Comparison of ENCODE assay signal across 10 cellular contexts in the genomic region with DNA sequence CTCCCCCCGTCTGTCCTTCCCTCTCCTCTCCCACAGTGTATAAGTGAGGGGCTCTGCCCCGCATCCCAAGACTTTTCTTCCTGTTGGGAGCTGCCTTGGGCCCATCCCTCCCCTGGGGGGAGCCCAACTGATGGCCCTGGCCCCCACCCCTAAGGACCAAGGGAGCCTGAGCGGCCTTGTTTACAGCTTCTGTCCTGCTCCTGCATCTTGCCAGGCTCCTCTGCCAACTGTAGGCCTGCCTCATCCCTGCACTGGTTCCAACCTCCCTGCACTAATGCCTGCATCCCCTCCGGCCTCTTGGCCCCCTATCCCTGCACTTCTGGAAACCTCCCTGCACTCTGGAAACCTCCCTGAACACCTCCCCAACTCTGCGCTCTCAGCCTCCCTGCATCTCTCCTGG. TPM values are rescaled to one million over a fixed set of nuclear protein-coding genes. Genes with fewer than 3 reads are reported as not detected.
A peak's percentile ranks its signal among the peaks of the same experiment; 100 is the strongest.
DNase-seq lines count a peak whose midpoint lies in the region; ATAC-seq and TF ChIP-seq lines count a peak whose summit lies in the region.
"Had no signal": no experiment of that assay in that cellular context is flagged by ENCODE, and none has a peak within 500 bp of the region (broad histone marks: within the 10 kb centered on the region; RNA-seq: fewer than 3 reads in every experiment).

No MANE protein-coding gene starts in this region.

- peaks cover 43% of the 10 kb centered on the region for H3K79me2 ChIP-seq in neural cell (replicated peaks; ENCODE audit: insufficient read depth, low read length)

- H3K27ac Mint-ChIP-seq in IgD-negative memory B cell: peak overlapping the region in 1 of 3 donors; percentile 85

- DNase-seq in BE2C: no peak
- DNase-seq in coronary artery (ENCODE audit: low spot score): no peak
- no peak for DNase-seq in activated gamma-delta T cell treated with Interleukin-2 at 50 U/mL for 16 hours
- DNase-seq in cortex of kidney (lab: John Stamatoyannopoulos, UW): no peak
- DNase-seq: erythroblast, NCI-H524 treated with DMSO at 0.1 percent for 48 hours had no signal

- H3K9ac ChIP-seq in neural cell (ENCODE audit: low read length): peak overlapping the region; percentile 99

- ATAC-seq in HG02571 (IDR thresholded peaks at IDR 0.05; ENCODE audit: unreplicated experiment) (no peak), HG03039 (IDR thresholded peaks at IDR 0.05; ENCODE audit: unreplicated experiment) (no peak)

- H3K4me3 ChIP-seq in BE2C (ENCODE audit: low read depth, low read length) (peak overlapping the region; percentile 80), coronary artery (peak overlapping the region; percentile 78), neural cell (ENCODE audit: low read length) (peak overlapping the region; percentile 100)

- TF ChIP-seq CTCF in BE2C (IDR thresholded peaks at IDR 0.05; ENCODE audit: low read depth, low read length): no peak
- TF ChIP-seq CTCF in coronary artery (IDR thresholded peaks at IDR 0.05): no peak
- no peak for TF ChIP-seq CTCF in neural cell (IDR thresholded peaks at IDR 0.05; ENCODE audit: poor library complexity, severe bottlenecking)

- peaks cover 3% of the 10 kb centered on the region for H3K4me1 ChIP-seq in BE2C

- H3K9me3 ChIP-seq in BE2C (no peaks in the 10 kb centered on the region), neural cell (ENCODE audit: low read length) (no peaks in the 10 kb centered on the region)

- TF ChIP-seq EP300 in neural cell (conservative IDR thresholded peaks at IDR 0.05; ENCODE audit: poor library complexity, severe bottlenecking): no peak

- no peak for TF ChIP-seq RAD21 in neural cell (conservative IDR thresholded peaks at IDR 0.05)

- peak overlapping the region; percentile 86 to 99 (median 94) for H3K4me3 Mint-ChIP-seq in IgD-negative memory B cell

- H4K20me1 ChIP-seq in neural cell (ENCODE audit: insufficient read depth): no peaks in the 10 kb centered on the region

- no peaks in the 10 kb centered on the region for H3F3A ChIP-seq in neural cell (ENCODE audit: insufficient read depth, low read length, poor library complexity, severe bottlenecking)

- no peaks in the 10 kb centered on the region for H3K27me3 ChIP-seq in BE2C
- H3K27me3 ChIP-seq in neural cell (ENCODE audit: insufficient read depth, low read depth, low read length): no peaks in the 10 kb centered on the region

- no peaks in the 10 kb centered on the region for H3K9me3 Mint-ChIP-seq in IgD-negative memory B cell

- H2AFZ ChIP-seq in neural cell (ENCODE audit: low read depth, low read length): no peak overlapping the region

- peak overlapping the region; percentile 95 to 98 for H3K27ac ChIP-seq in coronary artery
- H3K27ac ChIP-seq in neural cell (ENCODE audit: low read length): peak overlapping the region; percentile 98

- peaks cover 5% of the 10 kb centered on the region for H3K36me3 Mint-ChIP-seq in IgD-negative memory B cell

- no peaks in the 10 kb centered on the region for H3K9me2 ChIP-seq in neural cell (ENCODE audit: insufficient read depth, low read length)

- peaks cover 3% of the 10 kb centered on the region for H3K27me3 Mint-ChIP-seq in IgD-negative memory B cell

- H3K4me2 ChIP-seq in neural cell (ENCODE audit: low read length): peak overlapping the region; percentile 95

- peaks cover 30% of the 10 kb centered on the region for H3K36me3 ChIP-seq in BE2C
- no peaks in the 10 kb centered on the region for H3K36me3 ChIP-seq in neural cell (ENCODE audit: insufficient read depth, low read length)

- peaks cover 25 to 49% (median 39%) of the 10 kb centered on the region in 3 donors for H3K4me1 Mint-ChIP-seq in IgD-negative memory B cell

TF ChIP-seq in neural cell, 6 proteins besides CTCF, POLR2A, EP300 and RAD21:
- TF ChIP-seq EZH2 (IDR thresholded peaks at IDR 0.05; ENCODE audit: borderline replicate concordance, insufficient read depth, low read length, poor library complexity, severe bottlenecking): no peak
- TF ChIP-seq, protein P1, sequence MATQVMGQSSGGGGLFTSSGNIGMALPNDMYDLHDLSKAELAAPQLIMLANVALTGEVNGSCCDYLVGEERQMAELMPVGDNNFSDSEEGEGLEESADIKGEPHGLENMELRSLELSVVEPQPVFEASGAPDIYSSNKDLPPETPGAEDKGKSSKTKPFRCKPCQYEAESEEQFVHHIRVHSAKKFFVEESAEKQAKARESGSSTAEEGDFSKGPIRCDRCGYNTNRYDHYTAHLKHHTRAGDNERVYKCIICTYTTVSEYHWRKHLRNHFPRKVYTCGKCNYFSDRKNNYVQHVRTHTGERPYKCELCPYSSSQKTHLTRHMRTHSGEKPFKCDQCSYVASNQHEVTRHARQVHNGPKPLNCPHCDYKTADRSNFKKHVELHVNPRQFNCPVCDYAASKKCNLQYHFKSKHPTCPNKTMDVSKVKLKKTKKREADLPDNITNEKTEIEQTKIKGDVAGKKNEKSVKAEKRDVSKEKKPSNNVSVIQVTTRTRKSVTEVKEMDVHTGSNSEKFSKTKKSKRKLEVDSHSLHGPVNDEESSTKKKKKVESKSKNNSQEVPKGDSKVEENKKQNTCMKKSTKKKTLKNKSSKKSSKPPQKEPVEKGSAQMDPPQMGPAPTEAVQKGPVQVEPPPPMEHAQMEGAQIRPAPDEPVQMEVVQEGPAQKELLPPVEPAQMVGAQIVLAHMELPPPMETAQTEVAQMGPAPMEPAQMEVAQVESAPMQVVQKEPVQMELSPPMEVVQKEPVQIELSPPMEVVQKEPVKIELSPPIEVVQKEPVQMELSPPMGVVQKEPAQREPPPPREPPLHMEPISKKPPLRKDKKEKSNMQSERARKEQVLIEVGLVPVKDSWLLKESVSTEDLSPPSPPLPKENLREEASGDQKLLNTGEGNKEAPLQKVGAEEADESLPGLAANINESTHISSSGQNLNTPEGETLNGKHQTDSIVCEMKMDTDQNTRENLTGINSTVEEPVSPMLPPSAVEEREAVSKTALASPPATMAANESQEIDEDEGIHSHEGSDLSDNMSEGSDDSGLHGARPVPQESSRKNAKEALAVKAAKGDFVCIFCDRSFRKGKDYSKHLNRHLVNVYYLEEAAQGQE (IDR thresholded peaks at IDR 0.05; ENCODE audit: borderline replicate concordance): no peak
- TF ChIP-seq TAF1 (IDR thresholded peaks at IDR 0.05; ENCODE audit: low read depth): no peak
- TF ChIP-seq SMC3 (conservative IDR thresholded peaks at IDR 0.05; ENCODE audit: poor library complexity): no peak
- no peak for TF ChIP-seq POLR2AphosphoS5 (IDR thresholded peaks at IDR 0.05)
- no peak for TF ChIP-seq MXI1 (conservative IDR thresholded peaks at IDR 0.05; ENCODE audit: poor library complexity, severe bottlenecking)

RNA-seq across cellular contexts. Expression of a gene that starts 1.4 kb away (rescaled TPM):
- polyA plus RNA-seq in BE2C (2012; ENCODE audit: insufficient read depth, insufficient read length, low read depth): 153 TPM
- polyA plus RNA-seq in IgD-negative memory B cell: 59.6 TPM
- 86.8 and 88.7 TPM in 2 replicates for polyA plus RNA-seq in neural cell
- polyA minus RNA-seq in neural cell: 21.9 and 24.0 TPM in 2 replicates

RNA-seq across cellular contexts. Expression of a gene that starts 2.6 kb away (rescaled TPM):
- polyA plus RNA-seq in BE2C (2012; ENCODE audit: insufficient read depth, insufficient read length, low read depth): 132 TPM
- polyA plus RNA-seq in IgD-negative memory B cell (not detected), neural cell (84.2 and 105 TPM in 2 replicates)
- polyA minus RNA-seq in neural cell: 29.9 and 40.6 TPM in 2 replicates

RNA-seq across cellular contexts. Expression of a gene that starts 5.7 kb away (rescaled TPM):
- polyA plus RNA-seq in BE2C (2012; ENCODE audit: insufficient read depth, insufficient read length, low read depth): 17.2 TPM
- polyA plus RNA-seq in IgD-negative memory B cell (90.3 TPM), neural cell (2.5 and 5.7 TPM in 2 replicates)
- polyA minus RNA-seq in neural cell: 2.1 and 3.2 TPM in 2 replicates

RNA-seq across cellular contexts. Expression of a gene that starts 8.3 kb away (rescaled TPM):
- polyA plus RNA-seq in BE2C (2012; ENCODE audit: insufficient read depth, insufficient read length, low read depth): 1,186 TPM
- polyA plus RNA-seq in IgD-negative memory B cell (22.9 TPM), neural cell (147 and 168 TPM in 2 replicates)
- polyA minus RNA-seq in neural cell: 246 and 274 TPM in 2 replicates

RNA-seq across cellular contexts. Expression of a gene that starts 24.0 kb away (rescaled TPM):
- polyA plus RNA-seq in BE2C (2012; ENCODE audit: insufficient read depth, insufficient read length, low read depth): 143 TPM
- polyA plus RNA-seq in IgD-negative memory B cell (34.7 TPM), neural cell (81.1 and 89.7 TPM in 2 replicates)
- 48.7 and 74.7 TPM in 2 replicates for polyA minus RNA-seq in neural cell

Comparison
In these comparisons a context has a peak if more than half of its experiments do, and no peak if none do; other contexts are left out.
1. RNA of a gene that starts 2.6 kb away (polyA plus RNA-seq): 84.2 to 105 TPM in neural cell; not detected in IgD-negative memory B cell (single experiment); every median in the first group is over 10 times any median in the second.
2. RNA of a gene that starts 5.7 kb away (polyA plus RNA-seq): 90.3 TPM in IgD-negative memory B cell (single experiment); 2.5 to 5.7 TPM in neural cell; every median in the first group is over 10 times any median in the second.
3. Peak in every context shown above with its lines, with median percentiles within 50 percentile points of each other: H3K4me3 ChIP-seq.